ENCODE assay signal across 8 cellular contexts in the genomic region with DNA sequence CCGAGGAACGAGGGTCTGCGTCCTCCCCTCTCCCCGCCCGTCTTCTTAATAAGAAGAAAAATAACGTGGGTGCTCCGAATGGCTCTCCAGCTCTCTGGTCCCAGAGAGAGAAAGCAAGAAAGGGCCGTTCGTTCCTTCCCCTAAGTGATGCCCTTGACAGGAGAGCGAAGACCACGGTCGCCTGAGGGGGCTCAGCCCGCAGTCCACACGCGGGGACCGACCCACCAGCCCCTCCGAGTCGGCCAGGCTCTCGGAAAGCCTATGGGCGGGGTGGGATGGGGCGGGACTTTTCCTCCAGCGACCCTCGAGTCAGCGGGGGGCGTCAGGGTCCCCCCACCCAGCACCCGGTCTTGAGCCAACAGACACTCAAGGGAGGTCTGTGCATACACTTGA. TPM values are rescaled to one million over a fixed set of nuclear protein-coding genes. Genes with fewer than 3 reads are reported as not detected.
DNase-seq lines count a peak whose midpoint lies in the region; FAIRE-seq and TF ChIP-seq lines count a peak whose summit lies in the region.

No MANE protein-coding gene starts in this region.

- TF ChIP-seq POLR2A in sigmoid colon (IDR thresholded peaks at IDR 0.05), result no peak
- no peak for TF ChIP-seq POLR2A in H54 (IDR thresholded peaks at IDR 0.05; ENCODE audit: low read depth, low read length)

- H3K4me3 ChIP-seq in SJSA1 (peak overlapping the region; percentile 45), fibroblast of pulmonary artery (replicated peaks; ENCODE audit: low read depth, low read length) (peak overlapping the region; percentile 35), sigmoid colon (peak overlapping the region; percentile 18 to 75 (median 64))

- no peak for FAIRE-seq in H54 (lab: Jason Lieb, UNC)

- no peak for TF ChIP-seq EP300 in sigmoid colon (IDR thresholded peaks at IDR 0.05)

- H3K36me3 ChIP-seq in SJSA1, result no peaks in the 10 kb centered on the region
- H3K36me3 ChIP-seq in sigmoid colon, result no peaks in the 10 kb centered on the region

- WGBS in sigmoid colon, 2 donors, result 7 to 11% methylated on average over 26 of the region's 26 CpGs

- DNase-seq in GM13977 (ENCODE audit: low spot score) (peak; percentile 50), SJSA1 (ENCODE audit: low read depth in 1 of 2, low spot score in 2 of 2) (no peak), fibroblast of pulmonary artery (ENCODE audit: low read depth) (no peak), sigmoid colon (no peak), RKO (ENCODE audit: low spot score) (no peak), foreskin melanocyte (no peak), H54 (ENCODE audit: insufficient read length, low spot score) (no peak), DMS79 treated with DMSO at 0.1 percent for 48 hours (lab: John Stamatoyannopoulos, UW) (no peak)

- H3K4me1 ChIP-seq in SJSA1 (replicated peaks), result peaks cover 5% of the 10 kb centered on the region; the same call in 1 of the 2 replicates
- peaks cover 0 to 15% (median 13%) of the 10 kb centered on the region in 4 donors for H3K4me1 ChIP-seq in sigmoid colon

- H3K9me3 ChIP-seq in SJSA1 (replicated peaks), result no peaks in the 10 kb centered on the region
- no peaks in the 10 kb centered on the region for H3K9me3 ChIP-seq in sigmoid colon

- in situ Hi-C loops in GM13977 (cut with MboI; ENCODE audit: low pct_unique_long_range_greater_than_20kb, low sequenced_read_pairs, unreplicated experiment), result no loop called here

- H3K27ac ChIP-seq in SJSA1, result no peak overlapping the region
- peak overlapping the region in 1 of 4 donors; percentile 34 for H3K27ac ChIP-seq in sigmoid colon

- TF ChIP-seq CTCF in GM13977 (IDR thresholded peaks at IDR 0.05; ENCODE audit: extremely low read depth, insufficient read depth, missing control alignments), result no peak
- no peak for TF ChIP-seq CTCF in fibroblast of pulmonary artery (IDR thresholded peaks at IDR 0.05; ENCODE audit: low read length, missing control alignments)
- TF ChIP-seq CTCF in sigmoid colon (IDR thresholded peaks at IDR 0.05), result no peak

- intact Hi-C loops in sigmoid colon (cut with DNase I), result no loop called here

- H3K27me3 ChIP-seq in SJSA1 (replicated peaks), result no peaks in the 10 kb centered on the region; the same call in 1 of the 2 replicates
- peaks cover 5 to 46% (median 22%) of the 10 kb centered on the region in 3 donors for H3K27me3 ChIP-seq in sigmoid colon

RNA-seq across cellular contexts. Expression of a gene that starts 53.2 kb away (rescaled TPM):
- 18.5 and 24.8 TPM in 2 replicates for total RNA-seq in SJSA1 (2014; rRNA removed; shearing (Covaris generic))
- 10 to 100 TPM; 32.1 to 37.7 (median 36.1) TPM for total RNA-seq in sigmoid colon
- 1 to 10 TPM; 2.4 to 5.6 (median 3.2) TPM for polyA plus RNA-seq in sigmoid colon
